In the genomic region with DNA sequence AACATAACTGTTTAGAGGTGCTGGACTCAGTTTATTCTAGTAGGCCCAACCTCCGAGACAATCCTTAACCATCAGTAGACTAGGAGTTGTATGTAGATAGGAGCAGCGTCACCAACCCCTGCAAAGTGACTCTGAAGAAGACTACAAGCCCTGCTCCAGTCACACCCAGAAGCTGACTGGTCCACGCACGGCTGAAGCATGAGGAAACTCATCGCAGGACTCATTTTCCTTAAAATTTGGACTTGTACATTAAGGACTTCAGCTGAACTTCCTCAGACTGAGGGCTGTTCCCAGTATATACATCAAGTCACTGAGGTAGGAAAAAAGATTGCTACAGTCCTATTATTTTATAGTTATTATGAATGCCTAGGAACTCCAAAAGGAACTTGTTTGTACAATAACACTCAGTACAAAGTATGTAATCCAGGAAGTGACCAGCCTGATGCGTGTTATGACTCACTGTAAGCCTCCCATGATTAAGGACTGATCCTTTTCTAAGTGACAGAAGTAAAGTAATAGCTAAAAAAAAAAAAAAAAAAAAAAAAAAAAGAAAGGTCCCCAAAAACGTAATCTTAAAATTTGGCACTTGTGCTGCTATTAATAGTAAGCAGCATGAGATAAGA, we compare ENCODE assay signal across 12 cellular contexts. TPM values are rescaled to one million over a fixed set of nuclear protein-coding genes. Genes with fewer than 3 reads are reported as not detected.
DNase-seq lines count a peak whose midpoint lies in the region; ATAC-seq and TF ChIP-seq lines count a peak whose summit lies in the region.
"Had no signal": no experiment of that assay in that cellular context is flagged by ENCODE, and none has a peak within 500 bp of the region (broad histone marks: within the 10 kb centered on the region; RNA-seq: fewer than 3 reads in every experiment).

No MANE protein-coding gene starts in this region.

- H3K4me1 ChIP-seq in adipocyte (ENCODE audit: control insufficient read depth, insufficient read depth, low read length) (peaks cover 4% of the 10 kb centered on the region), OCI-LY7 (ENCODE audit: insufficient read depth, low read length, poor library complexity, severe bottlenecking) (no peaks in the 10 kb centered on the region)

- no peaks in the 10 kb centered on the region for H3K79me2 ChIP-seq in OCI-LY7 (ENCODE audit: insufficient read depth, low read depth, low read length)

- no peak overlapping the region for H2AFZ ChIP-seq in OCI-LY7 (ENCODE audit: low read length)

- BruUV-seq in OCI-LY7 (replicated peaks; lab: Mats Ljungman, UMichigan), result no TSS peak

- H4K20me1 ChIP-seq in OCI-LY7 (ENCODE audit: insufficient read depth, low read length), result no peaks in the 10 kb centered on the region

- H3K9ac ChIP-seq in adipocyte (ENCODE audit: low read length), result no peak overlapping the region

- POLR2A ChIA-PET in OCI-LY7 (lab: Charles Lee), result no interaction called here

- TF ChIP-seq CTCF in omental fat pad (IDR thresholded peaks at IDR 0.05) (no peak), OCI-LY7 (conservative IDR thresholded peaks at IDR 0.05; ENCODE audit: low read length) (no peak)

- peak; percentile 57 for ATAC-seq in HG02870 (IDR thresholded peaks at IDR 0.05; ENCODE audit: unreplicated experiment)
- ATAC-seq in left colon, result peak; percentile 65
- no peak for ATAC-seq in GM21528 (IDR thresholded peaks at IDR 0.05; ENCODE audit: low FRiP score, unreplicated experiment)
- no peak for ATAC-seq in omental fat pad (ENCODE audit: low FRiP score)
- ATAC-seq in stimulated activated naive CD8-positive, alpha-beta T cell treated with anti-CD3 and anti-CD28 coated beads, Interleukin-15, Interleukin-2, amounts not matched to agents 100 U/mL and 50 U/mL, for 24 hours, result no peak

- H3K36me3 ChIP-seq in adipocyte (ENCODE audit: control insufficient read depth, insufficient read depth, low read length, severe bottlenecking) (no peaks in the 10 kb centered on the region), OCI-LY7 (ENCODE audit: insufficient read depth, low read length) (no peaks in the 10 kb centered on the region)

- no peaks in the 10 kb centered on the region for H3K27me3 ChIP-seq in adipocyte (replicated peaks; ENCODE audit: control insufficient read depth, insufficient read depth, low read length)

- H3K4me3 ChIP-seq in adipocyte (ENCODE audit: low read length), result no peak overlapping the region
- no peak overlapping the region for H3K4me3 ChIP-seq in OCI-LY7 (ENCODE audit: low read depth, low read length, poor library complexity, severe bottlenecking)

- CTCF ChIA-PET in OCI-LY7 (lab: Charles Lee; ENCODE audit: unreplicated experiment), result no interaction called here

- intact Hi-C loops in left colon (cut with DNase I, micrococcal nuclease), result no loop called here
- intact Hi-C loops in OCI-LY7 (cut with micrococcal nuclease; ENCODE audit: unreplicated experiment), result no loop called here

- H3K4me2 ChIP-seq in OCI-LY7 (ENCODE audit: low read length), result no peak overlapping the region

- H3K9me3 ChIP-seq in adipocyte (ENCODE audit: control insufficient read depth, low read length) (no peaks in the 10 kb centered on the region), OCI-LY7 (ENCODE audit: low read length) (no peaks in the 10 kb centered on the region)
- H3K9me3 ChIP-seq: Caco-2 had no signal

- H3K27ac ChIP-seq in OCI-LY7 (ENCODE audit: low read depth, low read length, poor library complexity, severe bottlenecking), result no peak overlapping the region

- H3K9me2 ChIP-seq in OCI-LY7 (ENCODE audit: insufficient read depth, low read length), result no peaks in the 10 kb centered on the region

- DNase-seq in DMS53 treated with DMSO at 0.1 percent for 48 hours (lab: John Stamatoyannopoulos, UW; ENCODE audit: unreplicated experiment) (peak; percentile 36), adipocyte (ENCODE audit: low read depth) (peak; percentile 59), left colon (no peak), omental fat pad (ENCODE audit: low spot score) (no peak), OCI-LY7 (ENCODE audit: low spot score) (no peak)
- no peak for DNase-seq in stimulated activated naive CD8-positive, alpha-beta T cell treated with anti-CD3 and anti-CD28 coated beads, Interleukin-15, Interleukin-2, amounts not matched to agents 100 U/mL and 50 U/mL, for 24 hours
- DNase-seq: activated naive CD8-positive, alpha-beta T cell treated with anti-CD3 and anti-CD28 coated beads for 36 hours; Caco-2; NCI-H1092 treated with DMSO at 0.1 percent for 48 hours had no signal

RNA-seq across cellular contexts. Expression of gene UGT2B7, which starts 41.6 kb away (rescaled TPM):
- 1 to 10 TPM; 5.2 to 9.2 TPM for total RNA-seq in left colon
- not detected for total RNA-seq in omental fat pad
- not detected in 2 replicates for total RNA-seq in OCI-LY7 (2014; rRNA removed; shearing (Covaris generic))
- total RNA-seq in OCI-LY7 (2022), result not detected in 2 replicates
- total RNA-seq: activated naive CD8-positive, alpha-beta T cell treated with anti-CD3 and anti-CD28 coated beads for 36 hours; T-helper 2 cell treated with Interferon-gamma antibody and Interleukin-4, amounts not matched to agents 100 ng/mL and 5 ng/mL, for 36 hours had no signal

Comparison
In these comparisons a context has a peak if more than half of its experiments do, and no peak if none do; other contexts are left out.
1. DNase-seq: peak in DMS53 treated with DMSO at 0.1 percent for 48 hours (single experiment) and adipocyte (single experiment); none in left colon (0 of 2), omental fat pad (single experiment), stimulated activated naive CD8-positive, alpha-beta T cell treated with anti-CD3 and anti-CD28 coated beads, Interleukin-15, Interleukin-2, amounts not matched to agents 100 U/mL and 50 U/mL, for 24 hours (single experiment) and OCI-LY7 (single experiment).
2. ATAC-seq: peak in HG02870 (single experiment) and left colon (single experiment); none in GM21528 (single experiment), omental fat pad (single experiment) and stimulated activated naive CD8-positive, alpha-beta T cell treated with anti-CD3 and anti-CD28 coated beads, Interleukin-15, Interleukin-2, amounts not matched to agents 100 U/mL and 50 U/mL, for 24 hours (single experiment).
3. RNA of gene UGT2B7, which starts 41.6 kb away (total RNA-seq): 5.2 to 9.2 TPM in left colon; not detected in omental fat pad and not detected in OCI-LY7; every median in the first group is over 4 times any median in the second.